ENCODE assay signal across 9 cellular contexts in genomic region chr3:9147215-9147895, GRCh38.
DNase-seq lines count a peak whose midpoint lies in the region; ATAC-seq lines count a peak whose summit lies in the region.
"Had no signal": no experiment of that assay in that cellular context is flagged by ENCODE, and none has a peak within 500 bp of the region (broad histone marks: within the 10 kb centered on the region; RNA-seq: fewer than 3 reads in every experiment).

No MANE protein-coding gene starts in this region.

- H3K9ac ChIP-seq in trophoblast cell (ENCODE audit: low read length), result no peak overlapping the region

- H3K4ac ChIP-seq in trophoblast cell (ENCODE audit: low read depth, low read length), result no peak overlapping the region

- H3K27ac ChIP-seq in trophoblast cell (ENCODE audit: low read depth, low read length), result no peak overlapping the region

- H3K4me1 ChIP-seq in trophoblast cell (ENCODE audit: control insufficient read depth in 1 of 2, insufficient read depth in 2 of 2, low read length in 2 of 2), result no peaks in the 10 kb centered on the region

- H2BK12ac ChIP-seq in trophoblast cell (ENCODE audit: low read length), result no peak overlapping the region

- no peak overlapping the region for H3K23ac ChIP-seq in trophoblast cell (ENCODE audit: low read length)

- H2AK5ac ChIP-seq in trophoblast cell (ENCODE audit: low read length), result no peak overlapping the region

- no peak overlapping the region for H3K14ac ChIP-seq in trophoblast cell (ENCODE audit: low read length)

- no peak overlapping the region for H2AFZ ChIP-seq in trophoblast cell (ENCODE audit: insufficient read depth, low read length, poor library complexity)

- H3K4me2 ChIP-seq in trophoblast cell (ENCODE audit: low read length), result no peak overlapping the region

- no peaks in the 10 kb centered on the region for H3K36me3 ChIP-seq in trophoblast cell (ENCODE audit: control insufficient read depth in 1 of 2, insufficient read depth in 2 of 2, low read length in 2 of 2)

- peak; percentile 67 for ATAC-seq in GM19023 (IDR thresholded peaks at IDR 0.05; ENCODE audit: unreplicated experiment)
- peak; percentile 75 for ATAC-seq in HG02678 (IDR thresholded peaks at IDR 0.05; ENCODE audit: unreplicated experiment)
- ATAC-seq in left colon, result no peak

- no peak overlapping the region for H4K12ac ChIP-seq in trophoblast cell (ENCODE audit: low read depth, low read length)

- H2BK120ac ChIP-seq in trophoblast cell (ENCODE audit: insufficient read depth, low read length, poor library complexity), result no peak overlapping the region

- intact Hi-C loops in left colon (cut with DNase I, micrococcal nuclease), result no loop called here

- no peaks in the 10 kb centered on the region for H3K27me3 ChIP-seq in trophoblast cell (ENCODE audit: insufficient read depth, low read length)

- no peaks in the 10 kb centered on the region for H3K79me2 ChIP-seq in trophoblast cell (ENCODE audit: control insufficient read depth, insufficient read depth, low read length, poor library complexity)

- DNase-seq in M059J (ENCODE audit: low read depth) (peak; percentile 23), trophoblast cell (peak; percentile 15 to 45), left colon (no peak), HCEC 1CT (no peak), midbrain (lab: John Stamatoyannopoulos, UW) (no peak)
- no peak for DNase-seq in effector CD4-positive, alpha-beta T cell
- DNase-seq: cortex of kidney had no signal

- no peak overlapping the region for H4K8ac ChIP-seq in trophoblast cell (ENCODE audit: low read depth, low read length)

- no peak overlapping the region for H3K4me3 ChIP-seq in trophoblast cell (ENCODE audit: low read depth, low read length)

- H3K79me1 ChIP-seq in trophoblast cell (ENCODE audit: low read length), result no peaks in the 10 kb centered on the region

- H4K91ac ChIP-seq in trophoblast cell (ENCODE audit: low read depth, low read length), result no peak overlapping the region

- peaks cover 20% of the 10 kb centered on the region for H3K9me3 ChIP-seq in trophoblast cell (ENCODE audit: insufficient read depth, low read depth, low read length)

- no peak overlapping the region for H2BK5ac ChIP-seq in trophoblast cell (ENCODE audit: low read depth, low read length, poor library complexity)

- no peak overlapping the region for H3K18ac ChIP-seq in trophoblast cell (ENCODE audit: low read length)

- no CpG with 5 or more reads among the region's 8 CpGs for WGBS in trophoblast cell (ENCODE audit: extremely low coverage, insufficient coverage, insufficient read length)

Comparison
In these comparisons a context has a peak if more than half of its experiments do, and no peak if none do; other contexts are left out.
1. DNase-seq: peak in M059J (single experiment) and trophoblast cell (2 of 2); none in left colon (0 of 2), effector CD4-positive, alpha-beta T cell (single experiment), HCEC 1CT (single experiment) and midbrain (single experiment).